23 cellular contexts compared by ENCODE assay signal in the genomic region with DNA sequence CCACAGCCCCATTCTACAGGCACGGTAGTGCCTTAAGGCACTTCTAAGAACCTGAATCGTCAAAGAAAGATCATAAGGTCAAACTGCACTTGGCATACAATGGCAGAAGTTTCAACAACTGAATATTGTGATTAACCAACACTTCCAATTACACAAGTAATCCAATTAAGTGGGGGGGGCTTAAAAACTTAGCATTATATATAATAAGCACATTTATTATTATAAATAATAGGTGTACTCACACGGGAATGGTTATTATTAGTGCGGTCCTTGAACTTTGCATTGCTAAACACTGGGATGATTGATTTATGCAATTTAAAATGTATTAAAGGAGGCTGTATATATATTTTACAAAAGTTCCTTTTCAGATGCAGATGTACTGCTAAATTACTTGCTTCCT. TPM values are rescaled to one million over a fixed set of nuclear protein-coding genes. Genes with fewer than 3 reads are reported as not detected.
DNase-seq lines count a peak whose midpoint lies in the region; ATAC-seq and TF ChIP-seq lines count a peak whose summit lies in the region.
"Had no signal": no experiment of that assay in that cellular context is flagged by ENCODE, and none has a peak within 500 bp of the region (broad histone marks: within the 10 kb centered on the region; RNA-seq: fewer than 3 reads in every experiment).

No MANE protein-coding gene starts in this region.

- H3K27ac ChIP-seq in A673 (ENCODE audit: low read depth, low read length, poor library complexity, severe bottlenecking): peak overlapping the region; percentile 99
- H3K27ac ChIP-seq: 22Rv1, A549, C4-2B had no signal

- BruUV-seq in A673 (replicated peaks; lab: Mats Ljungman, UMichigan): no TSS peak

- H3K9me3 Mint-ChIP-seq in memory B cell: peaks cover 7% of the 10 kb centered on the region
- H3K9me3 Mint-ChIP-seq in progenitor cell of endocrine pancreas (ENCODE audit: low read depth): no peaks in the 10 kb centered on the region
- H3K9me3 Mint-ChIP-seq: CD4-positive, alpha-beta T cell; CD8-positive, alpha-beta T cell had no signal

- CTCF ChIA-PET in A673 (lab: Charles Lee): interaction anchor here (0.6 kb wide), 2 partner anchors 52 to 401 kb away, joined by 4 to 6 read pairs; no protein-coding TSS in a partner anchor

- no peak overlapping the region for H3K4me3 ChIP-seq in A673 (ENCODE audit: low read depth, low read length, poor library complexity, severe bottlenecking)
- H3K4me3 ChIP-seq: A549, GM12878 had no signal

- no peaks in the 10 kb centered on the region for H3K27me3 ChIP-seq in A673 (replicated peaks; ENCODE audit: insufficient read depth, low read depth, low read length, poor library complexity)

- intact Hi-C loops in A673 (cut with micrococcal nuclease; ENCODE audit: unreplicated experiment): loop anchor here (1.0 kb wide), 2 partner anchors 58 to 399 kb away; no protein-coding TSS in a partner anchor

- ATAC-seq in memory B cell (ENCODE audit: low read depth): no peak
- no peak for ATAC-seq in GM18517 (IDR thresholded peaks at IDR 0.05; ENCODE audit: unreplicated experiment)
- ATAC-seq in GM19324 (IDR thresholded peaks at IDR 0.05; ENCODE audit: low FRiP score, unreplicated experiment): no peak
- ATAC-seq: A549; CD8-positive, alpha-beta T cell; GM12878 had no signal

- peak overlapping the region; percentile 91 for H3K27ac Mint-ChIP-seq in memory B cell
- no peak overlapping the region for H3K27ac Mint-ChIP-seq in progenitor cell of endocrine pancreas
- H3K27ac Mint-ChIP-seq: CD4-positive, alpha-beta T cell; CD8-positive, alpha-beta T cell had no signal

- H3K4me3 Mint-ChIP-seq in memory B cell (no peak overlapping the region), progenitor cell of endocrine pancreas (ENCODE audit: low read depth) (no peak overlapping the region)
- H3K4me3 Mint-ChIP-seq: CD4-positive, alpha-beta T cell; CD8-positive, alpha-beta T cell had no signal

- TF ChIP-seq CTCF in A673 (conservative IDR thresholded peaks at IDR 0.05; ENCODE audit: low read depth, low read length): no peak
- TF ChIP-seq CTCF in progenitor cell of endocrine pancreas (IDR thresholded peaks at IDR 0.05; ENCODE audit: unreplicated experiment): no peak

- H3K36me3 ChIP-seq in A673 (ENCODE audit: insufficient read depth, low read length, poor library complexity, severe bottlenecking): peaks cover 55% of the 10 kb centered on the region
- H3K36me3 ChIP-seq: BLaER1 treated with 17β-estradiol and CSF1 and Interleukin-3, amounts not matched to agents 10 nM and 100 nM had no signal

- H3K27me3 Mint-ChIP-seq in memory B cell (no peaks in the 10 kb centered on the region), progenitor cell of endocrine pancreas (peaks cover 8% of the 10 kb centered on the region)

- H3K9me3 ChIP-seq in A673 (ENCODE audit: low read depth, low read length, poor library complexity, severe bottlenecking): no peaks in the 10 kb centered on the region
- H3K9me3 ChIP-seq: A549, Caco-2 had no signal

- peak; percentile 95 for DNase-seq in A673 (ENCODE audit: low spot score)
- DNase-seq in NCI-H69 (lab: John Stamatoyannopoulos, UW): peak; percentile 23
- DNase-seq in memory B cell (ENCODE audit: low spot score in 2 of 2): no peak
- no peak for DNase-seq in progenitor cell of endocrine pancreas (ENCODE audit: low spot score, unreplicated experiment)
- DNase-seq: ACHN; Caco-2; Calu3; CD4-positive, alpha-beta T cell; CD8-positive, alpha-beta T cell; DMS53; DMS79; DND-41; EL; GDM1 had no signal

- H3K4me1 ChIP-seq in A673 (ENCODE audit: insufficient read depth, low read length, poor library complexity, severe bottlenecking): peaks cover 78% of the 10 kb centered on the region
- H3K4me1 ChIP-seq: A549, Caco-2 had no signal

- H3K4me1 Mint-ChIP-seq in memory B cell (peaks cover 2% of the 10 kb centered on the region), progenitor cell of endocrine pancreas (ENCODE audit: low read depth) (peaks cover 8% of the 10 kb centered on the region)

- POLR2A ChIA-PET in A673 (lab: Charles Lee; ENCODE audit: low non-redundant PET): interaction anchor here (0.6 to 1.0 kb wide), 6 partner anchors 60 to 1822 kb away, joined by 8 to 28 read pairs (median 10); no protein-coding TSS in a partner anchor

- H3K36me3 Mint-ChIP-seq in memory B cell: no peaks in the 10 kb centered on the region
- H3K36me3 Mint-ChIP-seq in progenitor cell of endocrine pancreas (ENCODE audit: insufficient read depth): no peaks in the 10 kb centered on the region
- H3K36me3 Mint-ChIP-seq: CD8-positive, alpha-beta T cell had no signal

RNA-seq across cellular contexts. Expression of a gene that starts 7.6 kb away (rescaled TPM):
- 333 and 355 TPM in 2 replicates for total RNA-seq in A673 (2021)
- 9.7 and 10.9 TPM in 2 replicates for total RNA-seq in progenitor cell of endocrine pancreas
- total RNA-seq: A172; Calu3; CD4-positive, alpha-beta T cell; CD8-positive, alpha-beta T cell; G401; GM12878 had no signal

Comparison
In these comparisons a context has a peak if more than half of its experiments do, and no peak if none do; other contexts are left out.
1. DNase-seq: peak in A673 (single experiment) and NCI-H69 (single experiment); none in memory B cell (0 of 2) and progenitor cell of endocrine pancreas (single experiment).
2. RNA of a gene that starts 7.6 kb away (total RNA-seq): 333 to 355 TPM in A673; 9.7 to 10.9 TPM in progenitor cell of endocrine pancreas; every median in the first group is over 10 times any median in the second.